In the genomic region with DNA sequence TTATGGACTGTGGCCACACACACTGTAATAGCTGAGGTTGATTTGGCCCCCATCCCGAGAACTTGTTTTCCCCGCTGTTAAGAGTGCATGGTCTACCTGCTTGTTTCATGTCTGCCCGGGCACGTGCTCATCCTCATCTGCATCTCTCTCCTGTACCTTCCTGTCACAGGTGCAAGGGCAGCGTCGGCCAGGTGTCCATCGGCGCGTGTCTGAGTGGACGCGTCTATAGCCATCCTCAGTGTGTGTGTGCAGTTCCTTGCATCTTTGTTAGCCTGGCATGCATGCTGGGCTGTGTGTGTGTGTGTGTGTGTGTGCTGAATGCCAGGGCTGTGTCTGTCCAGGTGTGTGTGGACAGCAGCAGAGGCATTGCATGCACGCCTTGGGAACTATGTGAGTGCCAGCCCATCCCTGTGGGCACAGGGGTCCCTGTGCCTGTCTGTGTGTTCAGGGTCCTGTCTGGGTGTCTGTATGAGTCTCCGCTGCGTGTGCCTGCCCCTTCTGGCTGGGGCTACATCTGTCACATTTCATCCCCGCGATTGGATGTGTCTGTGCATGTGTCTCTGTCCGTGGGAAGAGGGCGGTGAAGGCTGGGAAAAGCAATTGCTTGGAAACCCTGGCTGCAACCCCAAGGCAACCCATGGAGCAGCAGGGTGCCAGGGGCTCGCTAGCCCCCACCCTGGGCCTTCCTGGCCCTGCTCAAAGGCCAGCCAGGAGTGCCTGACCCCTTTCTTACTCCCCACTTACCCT, we compare ENCODE assay signal across 19 cellular contexts. TPM values are rescaled to one million over a fixed set of nuclear protein-coding genes. Genes with fewer than 3 reads are reported as not detected.
DNase-seq lines count a peak whose midpoint lies in the region; ATAC-seq and TF ChIP-seq lines count a peak whose summit lies in the region.
"Had no signal": no experiment of that assay in that cellular context is flagged by ENCODE, and none has a peak within 500 bp of the region (broad histone marks: within the 10 kb centered on the region; RNA-seq: fewer than 3 reads in every experiment).

No MANE protein-coding gene starts in this region.

- H3K27me3 ChIP-seq in dorsolateral prefrontal cortex: no peaks in the 10 kb centered on the region
- H3K27me3 ChIP-seq: cardiac muscle cell, testis had no signal

- ATAC-seq in HG03354 (IDR thresholded peaks at IDR 0.05; ENCODE audit: poor library complexity, severe bottlenecking, unreplicated experiment): no peak
- ATAC-seq: activated naive CD4-positive, alpha-beta T cell treated with anti-CD3 and anti-CD28 coated beads, Interleukin-2, amount 50 U/mL, for 72 hours; left cardiac atrium had no signal

- intact Hi-C loops in dorsolateral prefrontal cortex (cut with DNase I): no loop called here

- H3K4me3 ChIP-seq in dorsolateral prefrontal cortex: peak overlapping the region; percentile 24 to 95 (median 64)
- H3K4me3 ChIP-seq: cardiac muscle cell, testis had no signal

- peak; percentile 30 for DNase-seq in D341Med (ENCODE audit: low spot score)
- DNase-seq in NCI-H2029 treated with DMSO at 0.1 percent for 48 hours (lab: John Stamatoyannopoulos, UW): peak; percentile 17
- DNase-seq in dorsolateral prefrontal cortex: peak in 8 of 10 donors; percentile 69 to 81 (median 74)
- peak; percentile 77 for DNase-seq in pons (ENCODE audit: low spot score)
- DNase-seq in activated CD4-positive, alpha-beta T cell treated with anti-CD3 and anti-CD28 coated beads for 1 hour: no peak
- no peak for DNase-seq in middle frontal gyrus (ENCODE audit: extremely low spot score, low spot score)
- no peak for DNase-seq in activated CD8-positive, alpha-beta memory T cell treated with anti-CD3 and anti-CD28 coated beads for 24 hours
- DNase-seq: activated CD4-positive, alpha-beta T cell treated with anti-CD3 and anti-CD28 coated beads, Interleukin-2, amount 50 U/mL, for 4 hours; activated T-cell treated with anti-CD3 and anti-CD28 coated beads, Interleukin-2, amount 50 U/mL, for 24 hours; left cardiac atrium; NCI-H1436; small intestine; testis had no signal

- H3K27ac ChIP-seq in dorsolateral prefrontal cortex: peak overlapping the region in 58 of 59 donors; percentile 84 to 100 (median 97)
- H3K27ac ChIP-seq: cardiac muscle cell, testis had no signal

- TF ChIP-seq CTCF in dorsolateral prefrontal cortex (IDR thresholded peaks at IDR 0.05 in 54 of 56, conservative IDR thresholded peaks at IDR 0.05 in 2 of 56; ENCODE audit: low read depth in 1 of 56, partially characterized antibody in 56 of 56): peak in 4 of 56 donors; percentile 8 to 33 (median 11)

RNA-seq across cellular contexts. Expression of a gene that starts 1.2 kb away (rescaled TPM):
- 1,000 to 10,000 TPM in 1 of 120 experiments, 100 to 1,000 TPM in 101, 10 to 100 TPM in 18; 27.9 to 1,472 (median 249) TPM for total RNA-seq in dorsolateral prefrontal cortex
- total RNA-seq: left cardiac atrium, M059J, mononuclear cell, omental fat pad had no signal

RNA-seq across cellular contexts. Expression of a gene that starts 10.8 kb away (rescaled TPM):
- 10 to 100 TPM in 42 of 120 experiments, 1 to 10 TPM in 68, under 1 TPM in 3, not detected in 7; 0.82 to 44.5 (median 6.7) TPM for total RNA-seq in dorsolateral prefrontal cortex
- total RNA-seq: M059J, testis had no signal

RNA-seq across cellular contexts. Expression of a gene that starts 24.4 kb away (rescaled TPM):
- 100 to 1,000 TPM; 141 to 299 (median 188) TPM for total RNA-seq in dorsolateral prefrontal cortex

RNA-seq across cellular contexts. Expression of a gene that starts 35.8 kb away (rescaled TPM):
- 100 to 1,000 TPM in 47 of 120 experiments, 10 to 100 TPM in 73; 17.2 to 416 (median 84.9) TPM for total RNA-seq in dorsolateral prefrontal cortex

RNA-seq across cellular contexts. Expression of a gene that starts 44.4 kb away (rescaled TPM):
- 10 to 100 TPM in 26 of 120 experiments, 1 to 10 TPM in 94; 3.1 to 18.0 (median 7.6) TPM for total RNA-seq in dorsolateral prefrontal cortex

Comparison
In these comparisons a context has a peak if more than half of its experiments do, and no peak if none do; other contexts are left out.
1. DNase-seq: peak in D341Med (single experiment), NCI-H2029 treated with DMSO at 0.1 percent for 48 hours (single experiment), dorsolateral prefrontal cortex (8 of 10) and pons (single experiment); none in activated CD4-positive, alpha-beta T cell treated with anti-CD3 and anti-CD28 coated beads for 1 hour (single experiment), middle frontal gyrus (single experiment) and activated CD8-positive, alpha-beta memory T cell treated with anti-CD3 and anti-CD28 coated beads for 24 hours (single experiment).